In the genomic region with DNA sequence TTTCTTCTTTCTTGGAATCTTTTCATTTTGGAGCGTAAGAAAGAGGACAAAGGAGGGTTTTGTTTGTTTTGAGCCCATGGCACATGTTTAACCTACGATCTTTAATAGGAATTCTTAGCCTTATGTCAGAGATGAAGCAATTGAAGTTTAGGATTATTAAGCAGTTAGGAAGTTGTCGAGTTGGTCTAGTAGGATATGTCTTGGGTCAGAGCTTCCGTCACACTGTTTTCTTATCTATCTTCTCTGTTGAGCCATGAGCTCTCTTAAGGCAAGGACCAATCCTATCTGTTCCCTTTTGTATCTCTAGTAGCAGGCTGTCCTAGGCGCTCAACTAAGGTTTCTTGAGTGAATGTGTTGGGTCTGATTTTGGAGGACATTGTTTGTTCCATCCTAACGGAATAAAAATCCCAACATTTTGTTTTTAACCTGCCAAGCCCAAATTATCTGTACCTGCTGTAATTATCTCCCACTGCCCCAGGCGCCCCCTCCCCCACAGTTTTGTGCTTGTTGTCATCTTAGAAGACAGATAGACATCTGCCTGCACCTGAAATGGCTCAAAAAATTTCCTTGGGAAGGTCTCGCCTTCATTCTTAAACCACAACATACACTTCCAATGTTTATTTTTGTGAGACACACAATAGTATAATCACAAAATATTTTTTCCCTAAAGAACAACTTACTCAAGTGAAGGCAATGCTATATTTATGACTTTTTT, we compare ENCODE assay signal across 1 cellular context.
TF ChIP-seq lines count a peak whose summit lies in the region.

No MANE protein-coding gene starts in this region.

TF ChIP-seq in GM23338, 12 proteins besides CTCF, POLR2A, EP300 and RAD21 (continued from another document):
- TF ChIP-seq CREB1 (CRISPR knock-in tag; IDR thresholded peaks at IDR 0.05; ENCODE audit: low read depth) (no peak), NANOG (IDR thresholded peaks at IDR 0.05; ENCODE audit: borderline replicate concordance) (no peak)
